Comparison of ENCODE assay signal across 29 cellular contexts in genomic region chr13:85371254-85371653, GRCh38.
A peak's percentile ranks its signal among the peaks of the same experiment; 100 is the strongest.
DNase-seq lines count a peak whose midpoint lies in the region; ATAC-seq, FAIRE-seq and TF ChIP-seq lines count a peak whose summit lies in the region.
"Had no signal": no experiment of that assay in that cellular context is flagged by ENCODE, and none has a peak within 500 bp of the region (broad histone marks: within the 10 kb centered on the region; RNA-seq: fewer than 3 reads in every experiment).

No MANE protein-coding gene starts in this region.

- H3K9me3 ChIP-seq in HepG2 (ENCODE audit: low read length) (no peaks in the 10 kb centered on the region), right lobe of liver (no peaks in the 10 kb centered on the region)
- H3K9me3 ChIP-seq: A549, BE2C, Caco-2 had no signal

- H2AFZ ChIP-seq in HepG2 (ENCODE audit: low read length), result no peak overlapping the region

- no peak overlapping the region for H3K4me2 ChIP-seq in HepG2 (ENCODE audit: low read depth, low read length)
- H3K4me2 ChIP-seq: A549; BLaER1 treated with 17β-estradiol and CSF1 and Interleukin-3, amounts not matched to agents 10 nM and 100 nM had no signal

- ATAC-seq in HepG2 (peak; percentile 80), right lobe of liver (no peak)
- ATAC-seq: A549; CD8-positive, alpha-beta T cell had no signal

- H3K36me3 ChIP-seq in HepG2 (replicated peaks in 1 of 2; ENCODE audit: control insufficient read depth in 1 of 2, insufficient read depth in 2 of 2, low read length in 2 of 2) (no peaks in the 10 kb centered on the region), right lobe of liver (no peaks in the 10 kb centered on the region)
- H3K36me3 ChIP-seq: BE2C; BLaER1; BLaER1 treated with 17β-estradiol and CSF1 and Interleukin-3, amounts not matched to agents 10 nM and 100 nM had no signal

- H3K27ac ChIP-seq in HepG2 (ENCODE audit: extremely low read length, insufficient read depth, low read length) (peak overlapping the region; percentile 43), right lobe of liver (no peak overlapping the region), VCaP (peak overlapping the region; percentile 62; the same call in 1 of the 2 replicates)
- H3K27ac ChIP-seq: A549; BLaER1; BLaER1 treated with 17β-estradiol and CSF1 and Interleukin-3, amounts not matched to agents 10 nM and 100 nM; C4-2B had no signal

- TF ChIP-seq POLR2A in HepG2 (IDR thresholded peaks at IDR 0.05; ENCODE audit: insufficient read depth in 1 of 2, low read depth in 2 of 2, low read length in 2 of 2) (no peak), right lobe of liver (IDR thresholded peaks at IDR 0.05) (no peak)

- TF ChIP-seq EP300 in HepG2 (IDR thresholded peaks at IDR 0.05; ENCODE audit: low read depth in 2 of 2, low read length in 2 of 2), result peak in 1 of 2 experiments; percentile 32; a peak in 1 of 4 replicates
- no peak for TF ChIP-seq EP300 in HepG2 (CRISPR knock-in tag; IDR thresholded peaks at IDR 0.05; ENCODE audit: borderline replicate concordance)

- H3K9ac ChIP-seq in HepG2 (ENCODE audit: insufficient read depth, low read depth, low read length), result no peak overlapping the region
- H3K9ac ChIP-seq: BLaER1; BLaER1 treated with 17β-estradiol and CSF1 and Interleukin-3, amounts not matched to agents 10 nM and 100 nM had no signal

- H3K4me1 ChIP-seq in HepG2 (ENCODE audit: insufficient read depth, low read length), result peaks cover 32% of the 10 kb centered on the region
- H3K4me1 ChIP-seq in right lobe of liver, result no peaks in the 10 kb centered on the region
- H3K4me1 ChIP-seq: A549, BE2C had no signal

- DNase-seq in HepG2 (ENCODE audit: low spot score), result peak; percentile 57
- DNase-seq in right lobe of liver, result no peak
- no peak for DNase-seq in pons (ENCODE audit: low spot score)
- DNase-seq: 8988T; ACHN; AML-193; BE2C; C1 segment of cervical spinal cord; Caco-2; Calu3; CD4-positive, alpha-beta memory T cell; CD4-positive, alpha-beta T cell; CD4-positive, CD25-positive, alpha-beta regulatory T cell; CD8-positive, alpha-beta memory T cell; CD8-positive, alpha-beta T cell; COR-L47; DMS 273 treated with DMSO at 0.1 percent for 48 hours; DMS153; DMS53; DMS79; DMS79 treated with DMSO at 0.1 percent for 48 hours; DND-41; EL had no signal

- in situ Hi-C loops in HepG2 (cut with HindIII; ENCODE audit: extremely low pct_ligation_motif_present, low pct_unique_long_range_greater_than_20kb), result no loop called here

- POLR2A ChIA-PET in HepG2 (lab: Yijun Ruan, JAX), result no interaction called here

- no peaks in the 10 kb centered on the region for H3K27me3 ChIP-seq in HepG2 (ENCODE audit: control insufficient read depth in 1 of 2, insufficient read depth in 2 of 2, low read length in 2 of 2)
- H3K27me3 ChIP-seq in right lobe of liver, result no peaks in the 10 kb centered on the region
- H3K27me3 ChIP-seq: BE2C; BLaER1; BLaER1 treated with 17β-estradiol and CSF1 and Interleukin-3, amounts not matched to agents 10 nM and 100 nM had no signal

- TF ChIP-seq CTCF in HepG2 (CRISPR knock-in tag; IDR thresholded peaks at IDR 0.05) (no peak), right lobe of liver (IDR thresholded peaks at IDR 0.05) (no peak), VCaP (conservative IDR thresholded peaks at IDR 0.05) (no peak)

- FAIRE-seq in HepG2 (lab: Jason Lieb, UNC), result no peak
- FAIRE-seq: A204.1, A549 had no signal

- intact Hi-C loops in HepG2 (cut with micrococcal nuclease; ENCODE audit: unreplicated experiment) (no loop called here), right lobe of liver (cut with DNase I) (no loop called here)

- H3K4me3 ChIP-seq in HepG2 (replicated peaks in 1 of 3; ENCODE audit: insufficient read depth in 1 of 3, low read depth in 2 of 3, low read length in 3 of 3) (no peak overlapping the region; a peak in 1 of 6 replicates), right lobe of liver (no peak overlapping the region)
- H3K4me3 ChIP-seq: A549; BLaER1; BLaER1 treated with 17β-estradiol and CSF1 and Interleukin-3, amounts not matched to agents 10 nM and 100 nM had no signal

- BruUV-seq in HepG2 (replicated peaks; lab: Mats Ljungman, UMichigan), result no TSS peak

- TF ChIP-seq RAD21 in HepG2 (CRISPR knock-in tag; IDR thresholded peaks at IDR 0.05), result no peak

- no peaks in the 10 kb centered on the region for H4K20me1 ChIP-seq in HepG2 (ENCODE audit: insufficient read depth, low read length)
- H4K20me1 ChIP-seq: BLaER1; BLaER1 treated with 17β-estradiol and CSF1 and Interleukin-3, amounts not matched to agents 10 nM and 100 nM had no signal

- no peaks in the 10 kb centered on the region for H3K79me2 ChIP-seq in HepG2 (ENCODE audit: insufficient read depth, low read length)

- CTCF ChIA-PET in HepG2 (lab: Yijun Ruan, JAX; ENCODE audit: low intra/inter-chr PET ratio, low total read pairs), result no interaction called here

TF ChIP-seq in HepG2, 621 proteins besides CTCF, POLR2A, EP300 and RAD21 (continues in another document):
- TF ChIP-seq NFIC (IDR thresholded peaks at IDR 0.05; ENCODE audit: low read length), result peak; percentile 52; the same call in 1 of the 2 replicates
- no peak for TF ChIP-seq ZNF597 (CRISPR knock-in tag; IDR thresholded peaks at IDR 0.05)
- TF ChIP-seq AGO2 (optimal IDR thresholded peaks at IDR 0.05; ENCODE audit: low read depth, low read length), result no peak
- no peak for TF ChIP-seq TP53 (CRISPR knock-in tag; conservative IDR thresholded peaks at IDR 0.05)
- TF ChIP-seq SIN3A (IDR thresholded peaks at IDR 0.05; ENCODE audit: borderline replicate concordance, low read depth, low read length), result no peak
- no peak for TF ChIP-seq TBX2 (CRISPR knock-in tag; IDR thresholded peaks at IDR 0.05; ENCODE audit: borderline replicate concordance)
- TF ChIP-seq ZNF879 (CRISPR knock-in tag; IDR thresholded peaks at IDR 0.05), result no peak
- TF ChIP-seq ZNF678 (CRISPR knock-in tag; IDR thresholded peaks at IDR 0.05), result no peak
- no peak for TF ChIP-seq ZNF598 (CRISPR knock-in tag; IDR thresholded peaks at IDR 0.05; ENCODE audit: borderline replicate concordance)
- no peak for TF ChIP-seq NR3C1 (CRISPR knock-in tag; IDR thresholded peaks at IDR 0.05)
- no peak for TF ChIP-seq ZNF850 (CRISPR knock-in tag; conservative IDR thresholded peaks at IDR 0.05)
- TF ChIP-seq ELF4 (CRISPR knock-in tag; IDR thresholded peaks at IDR 0.05; ENCODE audit: borderline replicate concordance), result no peak
- no peak for TF ChIP-seq ZSCAN31 (CRISPR knock-in tag; IDR thresholded peaks at IDR 0.05; ENCODE audit: low read depth)
- no peak for TF ChIP-seq ZBED4 (CRISPR knock-in tag; IDR thresholded peaks at IDR 0.05; ENCODE audit: borderline replicate concordance)
- TF ChIP-seq EEA1 (CRISPR knock-in tag; IDR thresholded peaks at IDR 0.05; ENCODE audit: borderline replicate concordance), result no peak
- no peak for TF ChIP-seq NFE2 (CRISPR knock-in tag; IDR thresholded peaks at IDR 0.05)
- no peak for TF ChIP-seq ZNF343 (CRISPR knock-in tag; IDR thresholded peaks at IDR 0.05)

Comparison
In these comparisons a context has a peak if more than half of its experiments do, and no peak if none do; other contexts are left out.
1. H3K27ac ChIP-seq: peak in HepG2 (single experiment) and VCaP (single experiment); none in right lobe of liver (0 of 3).